1 cellular context compared by ENCODE assay signal in genomic region chr20:63707558-63708300, GRCh38.
TF ChIP-seq lines count a peak whose summit lies in the region.

Gene ARFRP1 (minus strand): TSS chr20:63707976. CDS start chr20:63707091, 885 bp downstream.
Gene ZGPAT (plus strand): TSS chr20:63708039. CDS start chr20:63708581, 542 bp downstream.

TF ChIP-seq in WTC11, 78 proteins besides CTCF, POLR2A, EP300 and RAD21 (continued from another document and continues in another):
- TF ChIP-seq, protein P1, sequence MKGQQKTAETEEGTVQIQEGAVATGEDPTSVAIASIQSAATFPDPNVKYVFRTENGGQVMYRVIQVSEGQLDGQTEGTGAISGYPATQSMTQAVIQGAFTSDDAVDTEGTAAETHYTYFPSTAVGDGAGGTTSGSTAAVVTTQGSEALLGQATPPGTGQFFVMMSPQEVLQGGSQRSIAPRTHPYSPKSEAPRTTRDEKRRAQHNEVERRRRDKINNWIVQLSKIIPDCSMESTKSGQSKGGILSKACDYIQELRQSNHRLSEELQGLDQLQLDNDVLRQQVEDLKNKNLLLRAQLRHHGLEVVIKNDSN (CRISPR knock-in tag; IDR thresholded peaks at IDR 0.05), result peak; percentile 0; the same call in 1 of the 2 replicates
- peak; percentile 80; the same call in 1 of the 2 replicates for TF ChIP-seq NR3C1 (CRISPR knock-in tag; conservative IDR thresholded peaks at IDR 0.05; ENCODE audit: low read depth)
- TF ChIP-seq, protein P2, sequence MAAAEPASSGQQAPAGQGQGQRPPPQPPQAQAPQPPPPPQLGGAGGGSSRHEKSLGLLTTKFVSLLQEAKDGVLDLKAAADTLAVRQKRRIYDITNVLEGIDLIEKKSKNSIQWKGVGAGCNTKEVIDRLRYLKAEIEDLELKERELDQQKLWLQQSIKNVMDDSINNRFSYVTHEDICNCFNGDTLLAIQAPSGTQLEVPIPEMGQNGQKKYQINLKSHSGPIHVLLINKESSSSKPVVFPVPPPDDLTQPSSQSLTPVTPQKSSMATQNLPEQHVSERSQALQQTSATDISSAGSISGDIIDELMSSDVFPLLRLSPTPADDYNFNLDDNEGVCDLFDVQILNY (CRISPR knock-in tag; IDR thresholded peaks at IDR 0.05), result peak; percentile 89
- TF ChIP-seq RELA (CRISPR knock-in tag; IDR thresholded peaks at IDR 0.05; ENCODE audit: borderline replicate concordance), result peak; percentile 90; the same call in 1 of the 2 replicates
- TF ChIP-seq, protein P3, sequence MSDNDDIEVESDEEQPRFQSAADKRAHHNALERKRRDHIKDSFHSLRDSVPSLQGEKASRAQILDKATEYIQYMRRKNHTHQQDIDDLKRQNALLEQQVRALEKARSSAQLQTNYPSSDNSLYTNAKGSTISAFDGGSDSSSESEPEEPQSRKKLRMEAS (CRISPR knock-in tag; IDR thresholded peaks at IDR 0.05), result no peak
- TF ChIP-seq, protein P4, sequence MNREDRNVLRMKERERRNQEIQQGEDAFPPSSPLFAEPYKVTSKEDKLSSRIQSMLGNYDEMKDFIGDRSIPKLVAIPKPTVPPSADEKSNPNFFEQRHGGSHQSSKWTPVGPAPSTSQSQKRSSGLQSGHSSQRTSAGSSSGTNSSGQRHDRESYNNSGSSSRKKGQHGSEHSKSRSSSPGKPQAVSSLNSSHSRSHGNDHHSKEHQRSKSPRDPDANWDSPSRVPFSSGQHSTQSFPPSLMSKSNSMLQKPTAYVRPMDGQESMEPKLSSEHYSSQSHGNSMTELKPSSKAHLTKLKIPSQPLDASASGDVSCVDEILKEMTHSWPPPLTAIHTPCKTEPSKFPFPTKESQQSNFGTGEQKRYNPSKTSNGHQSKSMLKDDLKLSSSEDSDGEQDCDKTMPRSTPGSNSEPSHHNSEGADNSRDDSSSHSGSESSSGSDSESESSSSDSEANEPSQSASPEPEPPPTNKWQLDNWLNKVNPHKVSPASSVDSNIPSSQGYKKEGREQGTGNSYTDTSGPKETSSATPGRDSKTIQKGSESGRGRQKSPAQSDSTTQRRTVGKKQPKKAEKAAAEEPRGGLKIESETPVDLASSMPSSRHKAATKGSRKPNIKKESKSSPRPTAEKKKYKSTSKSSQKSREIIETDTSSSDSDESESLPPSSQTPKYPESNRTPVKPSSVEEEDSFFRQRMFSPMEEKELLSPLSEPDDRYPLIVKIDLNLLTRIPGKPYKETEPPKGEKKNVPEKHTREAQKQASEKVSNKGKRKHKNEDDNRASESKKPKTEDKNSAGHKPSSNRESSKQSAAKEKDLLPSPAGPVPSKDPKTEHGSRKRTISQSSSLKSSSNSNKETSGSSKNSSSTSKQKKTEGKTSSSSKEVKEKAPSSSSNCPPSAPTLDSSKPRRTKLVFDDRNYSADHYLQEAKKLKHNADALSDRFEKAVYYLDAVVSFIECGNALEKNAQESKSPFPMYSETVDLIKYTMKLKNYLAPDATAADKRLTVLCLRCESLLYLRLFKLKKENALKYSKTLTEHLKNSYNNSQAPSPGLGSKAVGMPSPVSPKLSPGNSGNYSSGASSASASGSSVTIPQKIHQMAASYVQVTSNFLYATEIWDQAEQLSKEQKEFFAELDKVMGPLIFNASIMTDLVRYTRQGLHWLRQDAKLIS (CRISPR knock-in tag; IDR thresholded peaks at IDR 0.05; ENCODE audit: borderline replicate concordance), result no peak
- TF ChIP-seq ZNF121 (CRISPR knock-in tag; IDR thresholded peaks at IDR 0.05), result no peak
- TF ChIP-seq, protein P5, sequence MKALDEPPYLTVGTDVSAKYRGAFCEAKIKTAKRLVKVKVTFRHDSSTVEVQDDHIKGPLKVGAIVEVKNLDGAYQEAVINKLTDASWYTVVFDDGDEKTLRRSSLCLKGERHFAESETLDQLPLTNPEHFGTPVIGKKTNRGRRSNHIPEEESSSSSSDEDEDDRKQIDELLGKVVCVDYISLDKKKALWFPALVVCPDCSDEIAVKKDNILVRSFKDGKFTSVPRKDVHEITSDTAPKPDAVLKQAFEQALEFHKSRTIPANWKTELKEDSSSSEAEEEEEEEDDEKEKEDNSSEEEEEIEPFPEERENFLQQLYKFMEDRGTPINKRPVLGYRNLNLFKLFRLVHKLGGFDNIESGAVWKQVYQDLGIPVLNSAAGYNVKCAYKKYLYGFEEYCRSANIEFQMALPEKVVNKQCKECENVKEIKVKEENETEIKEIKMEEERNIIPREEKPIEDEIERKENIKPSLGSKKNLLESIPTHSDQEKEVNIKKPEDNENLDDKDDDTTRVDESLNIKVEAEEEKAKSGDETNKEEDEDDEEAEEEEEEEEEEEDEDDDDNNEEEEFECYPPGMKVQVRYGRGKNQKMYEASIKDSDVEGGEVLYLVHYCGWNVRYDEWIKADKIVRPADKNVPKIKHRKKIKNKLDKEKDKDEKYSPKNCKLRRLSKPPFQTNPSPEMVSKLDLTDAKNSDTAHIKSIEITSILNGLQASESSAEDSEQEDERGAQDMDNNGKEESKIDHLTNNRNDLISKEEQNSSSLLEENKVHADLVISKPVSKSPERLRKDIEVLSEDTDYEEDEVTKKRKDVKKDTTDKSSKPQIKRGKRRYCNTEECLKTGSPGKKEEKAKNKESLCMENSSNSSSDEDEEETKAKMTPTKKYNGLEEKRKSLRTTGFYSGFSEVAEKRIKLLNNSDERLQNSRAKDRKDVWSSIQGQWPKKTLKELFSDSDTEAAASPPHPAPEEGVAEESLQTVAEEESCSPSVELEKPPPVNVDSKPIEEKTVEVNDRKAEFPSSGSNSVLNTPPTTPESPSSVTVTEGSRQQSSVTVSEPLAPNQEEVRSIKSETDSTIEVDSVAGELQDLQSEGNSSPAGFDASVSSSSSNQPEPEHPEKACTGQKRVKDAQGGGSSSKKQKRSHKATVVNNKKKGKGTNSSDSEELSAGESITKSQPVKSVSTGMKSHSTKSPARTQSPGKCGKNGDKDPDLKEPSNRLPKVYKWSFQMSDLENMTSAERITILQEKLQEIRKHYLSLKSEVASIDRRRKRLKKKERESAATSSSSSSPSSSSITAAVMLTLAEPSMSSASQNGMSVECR (CRISPR knock-in tag; IDR thresholded peaks at IDR 0.05; ENCODE audit: borderline replicate concordance), result peak; percentile 60; the same call in 1 of the 2 replicates
- TF ChIP-seq, protein P6, sequence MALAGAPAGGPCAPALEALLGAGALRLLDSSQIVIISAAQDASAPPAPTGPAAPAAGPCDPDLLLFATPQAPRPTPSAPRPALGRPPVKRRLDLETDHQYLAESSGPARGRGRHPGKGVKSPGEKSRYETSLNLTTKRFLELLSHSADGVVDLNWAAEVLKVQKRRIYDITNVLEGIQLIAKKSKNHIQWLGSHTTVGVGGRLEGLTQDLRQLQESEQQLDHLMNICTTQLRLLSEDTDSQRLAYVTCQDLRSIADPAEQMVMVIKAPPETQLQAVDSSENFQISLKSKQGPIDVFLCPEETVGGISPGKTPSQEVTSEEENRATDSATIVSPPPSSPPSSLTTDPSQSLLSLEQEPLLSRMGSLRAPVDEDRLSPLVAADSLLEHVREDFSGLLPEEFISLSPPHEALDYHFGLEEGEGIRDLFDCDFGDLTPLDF (CRISPR knock-in tag; IDR thresholded peaks at IDR 0.05), result 0 out of 2 replicates have a peak, but pooled peaks have one; percentile 19
- TF ChIP-seq E2F4 (CRISPR knock-in tag; IDR thresholded peaks at IDR 0.05; ENCODE audit: borderline replicate concordance, low read depth), result no peak
- TF ChIP-seq NR2C2 (CRISPR knock-in tag; IDR thresholded peaks at IDR 0.05), result peak; percentile 99
- peak; percentile 96; the same call in 1 of the 2 replicates for TF ChIP-seq HMGXB4 (CRISPR knock-in tag; IDR thresholded peaks at IDR 0.05)
- no peak for TF ChIP-seq TEAD4 (CRISPR knock-in tag; IDR thresholded peaks at IDR 0.05)
- TF ChIP-seq TP53 (CRISPR knock-in tag; IDR thresholded peaks at IDR 0.05), result peak; percentile 64; the same call in 1 of the 2 replicates
- no peak for TF ChIP-seq ERG (CRISPR knock-in tag; IDR thresholded peaks at IDR 0.05)
- TF ChIP-seq ZMAT4 (CRISPR knock-in tag; IDR thresholded peaks at IDR 0.05), result no peak
- no peak for TF ChIP-seq CDX4 (CRISPR knock-in tag; IDR thresholded peaks at IDR 0.05; ENCODE audit: borderline replicate concordance)
- no peak for TF ChIP-seq HMGA2 (CRISPR knock-in tag; IDR thresholded peaks at IDR 0.05)
- TF ChIP-seq ZNF423 (CRISPR knock-in tag; IDR thresholded peaks at IDR 0.05), result no peak
- no peak for TF ChIP-seq ATF6 (CRISPR knock-in tag; IDR thresholded peaks at IDR 0.05)
- TF ChIP-seq ESRRA (CRISPR knock-in tag; IDR thresholded peaks at IDR 0.05; ENCODE audit: borderline replicate concordance), result peak; percentile 86; the same call in 1 of the 2 replicates
- 0 out of 2 replicates have a peak, but pooled peaks have one; percentile 28 for TF ChIP-seq ZNF138 (CRISPR knock-in tag; conservative IDR thresholded peaks at IDR 0.05)
- no peak for TF ChIP-seq PRDM15 (CRISPR knock-in tag; IDR thresholded peaks at IDR 0.05)
